ENCODE assay signal across 19 cellular contexts in the genomic region with DNA sequence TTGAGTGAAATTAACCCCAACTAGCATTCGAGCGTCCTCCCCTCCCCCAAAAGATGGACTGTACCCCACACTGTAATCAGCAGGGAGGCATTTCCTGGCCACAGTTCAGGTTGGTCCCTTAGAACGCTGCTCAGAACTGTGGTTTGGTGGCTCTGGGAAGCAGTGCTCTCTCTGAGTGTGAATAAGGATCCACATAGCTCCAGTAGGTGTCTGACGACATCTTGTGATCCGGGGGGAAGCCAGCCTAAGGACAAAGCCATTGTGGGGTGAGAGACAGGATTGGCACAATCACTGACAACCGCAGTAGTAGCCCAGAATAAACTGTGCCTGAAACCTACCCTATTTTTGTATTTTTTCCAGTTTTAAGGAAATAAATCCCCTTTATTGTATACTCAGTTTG.
"Had no signal": no experiment of that assay in that cellular context is flagged by ENCODE, and none has a peak within 500 bp of the region (broad histone marks: within the 10 kb centered on the region; RNA-seq: fewer than 3 reads in every experiment).

No MANE protein-coding gene starts in this region.

- H3K36me3 ChIP-seq: adrenal gland, right lobe of liver, spleen, upper lobe of right lung had no signal

- H3K9me3 Mint-ChIP-seq: activated T-helper 1 cell treated with anti-CD3 and anti-CD28 coated beads, Interleukin-12 subunit alpha, Interleukin-12 subunit beta, Interleukin-2, Interleukin-4 antibody, amounts not matched to agents 30 ng/mL and 10 ng/mL and 1 ng/mL, durations not matched to agents 14 hours and 24 hours and 36 hours; natural killer cell; T-cell had no signal

- H3K27me3 ChIP-seq: adrenal gland, hepatocyte, right lobe of liver, spleen, upper lobe of right lung had no signal

- ATAC-seq: left colon, natural killer cell, psoas muscle, right lobe of liver, T-cell, upper lobe of right lung had no signal

- DNase-seq: activated CD4-positive, alpha-beta T cell treated with anti-CD3 and anti-CD28 coated beads for 48 hours; activated naive CD4-positive, alpha-beta T cell; adrenal gland; central memory CD4-positive, alpha-beta T cell; effector CD8-positive, alpha-beta T cell; immature natural killer cell; left colon; mammary epithelial cell; natural killer cell; psoas muscle; right lobe of liver; spleen; stimulated activated CD4-positive, alpha-beta T cell treated with anti-CD3 and anti-CD28 coated beads, Interleukin-1b, Interleukin-23, amount 100 ng/mL, for 48 hours; stimulated activated naive CD4-positive, alpha-beta T cell; T-cell; upper lobe of right lung had no signal

- H3K4me1 ChIP-seq: right lobe of liver had no signal

- H3K4me3 Mint-ChIP-seq: activated T-helper 1 cell treated with anti-CD3 and anti-CD28 coated beads, Interleukin-12 subunit alpha, Interleukin-12 subunit beta, Interleukin-2, Interleukin-4 antibody, amounts not matched to agents 30 ng/mL and 10 ng/mL and 1 ng/mL, durations not matched to agents 14 hours and 24 hours and 36 hours; immature natural killer cell; natural killer cell; T-cell had no signal

- H3K27ac ChIP-seq: coronary artery, hepatocyte, psoas muscle, right lobe of liver, spleen, upper lobe of right lung had no signal

- H3K36me3 Mint-ChIP-seq: immature natural killer cell, natural killer cell, T-cell had no signal

- H3K4me2 ChIP-seq: hepatocyte had no signal

- H3K4me3 ChIP-seq: adrenal gland, coronary artery, hepatocyte, psoas muscle, right lobe of liver, spleen, upper lobe of right lung had no signal

- H3K9me3 ChIP-seq: adrenal gland, psoas muscle, right lobe of liver, spleen, upper lobe of right lung had no signal

- H3K27ac Mint-ChIP-seq: activated T-helper 1 cell treated with anti-CD3 and anti-CD28 coated beads, Interleukin-12 subunit alpha, Interleukin-12 subunit beta, Interleukin-2, Interleukin-4 antibody, amounts not matched to agents 30 ng/mL and 10 ng/mL and 1 ng/mL, durations not matched to agents 14 hours and 24 hours and 36 hours; natural killer cell; T-cell had no signal
